ENCODE assay signal across 9 cellular contexts in genomic region chr3:172708905-172709775, GRCh38. TPM values are rescaled to one million over a fixed set of nuclear protein-coding genes. Genes with fewer than 3 reads are reported as not detected.
A peak's percentile ranks its signal among the peaks of the same experiment; 100 is the strongest.
DNase-seq lines count a peak whose midpoint lies in the region; ATAC-seq and TF ChIP-seq lines count a peak whose summit lies in the region.
"Had no signal": no experiment of that assay in that cellular context is flagged by ENCODE, and none has a peak within 500 bp of the region (broad histone marks: within the 10 kb centered on the region; RNA-seq: fewer than 3 reads in every experiment).

No MANE protein-coding gene starts in this region.

- no peak for TF ChIP-seq EP300 in transverse colon (IDR thresholded peaks at IDR 0.05; ENCODE audit: low read depth)

- in situ Hi-C loops in transverse colon (cut with MboI; ENCODE audit: low pct_ligation_motif_present in 1 of 4, low pct_unique_long_range_greater_than_20kb in 1 of 4, low sequenced_read_pairs in 3 of 4): no loop called here

- peaks cover 9% of the 10 kb centered on the region for H3K27me3 ChIP-seq in cardiac muscle cell
- no peaks in the 10 kb centered on the region for H3K27me3 ChIP-seq in kidney epithelial cell (ENCODE audit: control insufficient read depth, insufficient read depth, low read length)
- no peaks in the 10 kb centered on the region for H3K27me3 ChIP-seq in transverse colon

- H3K27ac ChIP-seq in cardiac muscle cell: no peak overlapping the region
- H3K27ac ChIP-seq in angular gyrus (ENCODE audit: low read depth, low read length): peak overlapping the region; percentile 5
- H3K27ac ChIP-seq in transverse colon: peak overlapping the region; percentile 89 to 93 (median 90)
- H3K27ac ChIP-seq: WERI-Rb-1 had no signal

- intact Hi-C loops in cardiac septum (cut with DNase I): no loop called here
- intact Hi-C loops in transverse colon (cut with DNase I; ENCODE audit: low total_unique reads): no loop called here

- DNase-seq in cardiac muscle cell (ENCODE audit: low read depth in 1 of 2, low spot score in 1 of 2): no peak
- DNase-seq in cardiac septum (ENCODE audit: low spot score): no peak
- no peak for DNase-seq in kidney epithelial cell (ENCODE audit: low read depth)
- DNase-seq in transverse colon: peak; percentile 23
- no peak for DNase-seq in KG1 (lab: John Stamatoyannopoulos, UW)

- peak; percentile 39 for TF ChIP-seq POLR2A in transverse colon (IDR thresholded peaks at IDR 0.05)

- no peak for ATAC-seq in GM18511 (IDR thresholded peaks at IDR 0.05; ENCODE audit: unreplicated experiment)
- no peak for ATAC-seq in HG03521 (IDR thresholded peaks at IDR 0.05; ENCODE audit: unreplicated experiment)

- H3K4me3 ChIP-seq in cardiac muscle cell: peak overlapping the region; percentile 70
- peak overlapping the region; percentile 95 for H3K4me3 ChIP-seq in kidney epithelial cell (ENCODE audit: low read depth, low read length)
- peak overlapping the region in 3 of 4 donors; percentile 56 to 67 (median 64) for H3K4me3 ChIP-seq in transverse colon

- H3K9me3 ChIP-seq in cardiac muscle cell (ENCODE audit: low read depth) (no peaks in the 10 kb centered on the region), transverse colon (no peaks in the 10 kb centered on the region)

- TF ChIP-seq CTCF in cardiac muscle cell (IDR thresholded peaks at IDR 0.05; ENCODE audit: low read depth, low read length): no peak
- TF ChIP-seq CTCF in kidney epithelial cell (IDR thresholded peaks at IDR 0.05; ENCODE audit: insufficient read depth, low read length, poor library complexity, severe bottlenecking): no peak
- TF ChIP-seq CTCF in transverse colon (IDR thresholded peaks at IDR 0.05): no peak

- H3K4me1 ChIP-seq in cardiac muscle cell (ENCODE audit: low read depth): peaks cover 11% of the 10 kb centered on the region
- peaks cover 0 to 57% (median 22%) of the 10 kb centered on the region in 4 donors for H3K4me1 ChIP-seq in transverse colon

- H3K36me3 ChIP-seq in cardiac muscle cell (no peaks in the 10 kb centered on the region), kidney epithelial cell (ENCODE audit: control insufficient read depth, insufficient read depth, low read length) (no peaks in the 10 kb centered on the region), transverse colon (no peaks in the 10 kb centered on the region)
- H3K36me3 ChIP-seq: WERI-Rb-1 had no signal

- 54 to 63% methylated on average over 2 of the region's 2 CpGs for WGBS in transverse colon (ENCODE audit: low coverage in 1 of 2), 2 donors

RNA-seq across cellular contexts. Expression of gene NCEH1, which starts 1.7 kb away (rescaled TPM):
- total RNA-seq in cardiac muscle cell (3.2 and 8.0 TPM in 2 replicates), cardiac septum (18.5 TPM), kidney epithelial cell (14.9 and 22.4 TPM in 2 replicates), transverse colon (10 to 100 TPM in 3 of 4 donors, 1 to 10 TPM in 1; 2.4 to 88.3 (median 29.3) TPM)
- 3.2 and 7.5 TPM in 2 replicates for polyA plus RNA-seq in cardiac muscle cell

RNA-seq across cellular contexts. Expression of gene ECT2, which starts 41.4 kb away (rescaled TPM):
- 6.8 and 39.1 TPM in 2 replicates for total RNA-seq in cardiac muscle cell
- 7.8 and 39.5 TPM in 2 replicates for polyA plus RNA-seq in cardiac muscle cell
- total RNA-seq in cardiac septum: 3.0 TPM
- total RNA-seq in kidney epithelial cell: 20.5 and 26.3 TPM in 2 replicates
- 10 to 100 TPM in 3 of 4 donors, 1 to 10 TPM in 1; 4.1 to 23.3 (median 13.2) TPM for total RNA-seq in transverse colon
